In genomic region chr9:33295571-33295970, GRCh38 we compare ENCODE assay signal across 10 cellular contexts. TPM values are rescaled to one million over a fixed set of nuclear protein-coding genes. Genes with fewer than 3 reads are reported as not detected.
A peak's percentile ranks its signal among the peaks of the same experiment; 100 is the strongest.
DNase-seq lines count a peak whose midpoint lies in the region; ATAC-seq and TF ChIP-seq lines count a peak whose summit lies in the region.
"Had no signal": no experiment of that assay in that cellular context is flagged by ENCODE, and none has a peak within 500 bp of the region (broad histone marks: within the 10 kb centered on the region; RNA-seq: fewer than 3 reads in every experiment).

No MANE protein-coding gene starts in this region.

- no peak overlapping the region for H3K4me3 ChIP-seq in KMS-11 (IDR thresholded peaks at IDR 0.05; ENCODE audit: insufficient read depth, low read depth, low read length)
- H3K4me3 ChIP-seq in gastrocnemius medialis: no peak overlapping the region

- H3K9me3 ChIP-seq in gastrocnemius medialis: no peaks in the 10 kb centered on the region

- in situ Hi-C loops in gastrocnemius medialis (cut with MboI; ENCODE audit: low sequenced_read_pairs in 4 of 4): loop anchor here in 2 of 4 donors (10.0 to 25.0 kb wide), 2 partner anchors 167 to 179 kb away; partner anchors contain the start of gene NOL6 (in 2 of the 2)

- peaks cover 91% of the 10 kb centered on the region for H3K79me2 ChIP-seq in KMS-11 (ENCODE audit: insufficient read depth, low read depth)

- intact Hi-C loops in gastrocnemius medialis (cut with DNase I; ENCODE audit: low total_unique reads): no loop called here

- peaks cover 86% of the 10 kb centered on the region for H3K4me1 ChIP-seq in KMS-11 (ENCODE audit: low read depth, poor library complexity, severe bottlenecking)
- peaks cover 70 to 84% of the 10 kb centered on the region in 2 donors for H3K4me1 ChIP-seq in gastrocnemius medialis

- peak in 1 of 2 donors; percentile 35 for DNase-seq in activated T-cell treated with anti-CD3 and anti-CD28 coated beads, Interleukin-2, amount 50 U/mL, for 72 hours
- DNase-seq in activated T-cell treated with anti-CD3 and anti-CD28 coated beads for 4 hours (no peak), gastrocnemius medialis (no peak), hypothalamus (lab: John Stamatoyannopoulos, UW) (no peak), iPS-NIHi11 (ENCODE audit: low spot score) (no peak), NCI-H1436 (lab: John Stamatoyannopoulos, UW) (no peak)

- H3K9ac ChIP-seq in KMS-11: no peak overlapping the region

- peaks cover 0 to 3% of the 10 kb centered on the region in 2 donors for H3K9me3 Mint-ChIP-seq in activated T-cell treated with anti-CD3 and anti-CD28 coated beads, Interleukin-2, amount 50 U/mL, for 72 hours
- H3K9me3 Mint-ChIP-seq: central memory CD8-positive, alpha-beta T cell had no signal

- H3K27me3 ChIP-seq in KMS-11 (ENCODE audit: insufficient read depth, low read depth) (no peaks in the 10 kb centered on the region), gastrocnemius medialis (no peaks in the 10 kb centered on the region)

- H3K4me2 ChIP-seq in KMS-11: peak overlapping the region; percentile 67

- no peak overlapping the region for H2AFZ ChIP-seq in KMS-11 (ENCODE audit: low read depth)

- ATAC-seq in activated T-cell treated with anti-CD3 and anti-CD28 coated beads, Interleukin-2, amount 50 U/mL, for 72 hours (replicated peaks in 1 of 2): peak; percentile 41 to 56
- peak; percentile 43 for ATAC-seq in GM21737 (IDR thresholded peaks at IDR 0.05; ENCODE audit: unreplicated experiment)
- ATAC-seq in gastrocnemius medialis: no peak

- peak overlapping the region; percentile 57; the same call in 1 of the 2 replicates for H3K27ac ChIP-seq in KMS-11
- peak overlapping the region in 3 of 4 donors; percentile 62 to 100 (median 95) for H3K27ac ChIP-seq in gastrocnemius medialis

- peak overlapping the region; percentile 63 to 88 for H3K4me3 Mint-ChIP-seq in activated T-cell treated with anti-CD3 and anti-CD28 coated beads, Interleukin-2, amount 50 U/mL, for 72 hours

- H3K27me3 Mint-ChIP-seq in activated T-cell treated with anti-CD3 and anti-CD28 coated beads, Interleukin-2, amount 50 U/mL, for 72 hours (ENCODE audit: low read depth): no peaks in the 10 kb centered on the region
- H3K27me3 Mint-ChIP-seq: central memory CD8-positive, alpha-beta T cell had no signal

- no peak for TF ChIP-seq CTCF in KMS-11 (conservative IDR thresholded peaks at IDR 0.05; ENCODE audit: low read depth, low read length)
- no peak for TF ChIP-seq CTCF in gastrocnemius medialis (IDR thresholded peaks at IDR 0.05 in 4 of 5, conservative IDR thresholded peaks at IDR 0.05 in 1 of 5)

- H3K36me3 ChIP-seq in KMS-11 (ENCODE audit: insufficient read depth) (peaks cover 11% of the 10 kb centered on the region), gastrocnemius medialis (peaks cover 0 to 46% of the 10 kb centered on the region in 2 donors)

- peak overlapping the region; percentile 76 for H3K27ac Mint-ChIP-seq in activated T-cell treated with anti-CD3 and anti-CD28 coated beads, Interleukin-2, amount 50 U/mL, for 72 hours

- peaks cover 91% of the 10 kb centered on the region for H3K4me1 Mint-ChIP-seq in activated T-cell treated with anti-CD3 and anti-CD28 coated beads, Interleukin-2, amount 50 U/mL, for 72 hours (ENCODE audit: low read depth)

- no peaks in the 10 kb centered on the region for H4K20me1 ChIP-seq in KMS-11 (ENCODE audit: insufficient read depth)

- peaks cover 24 to 48% of the 10 kb centered on the region in 2 donors for H3K36me3 Mint-ChIP-seq in activated T-cell treated with anti-CD3 and anti-CD28 coated beads, Interleukin-2, amount 50 U/mL, for 72 hours (ENCODE audit: insufficient read depth in 2 of 2)

- no peak for TF ChIP-seq POLR2A in gastrocnemius medialis (IDR thresholded peaks at IDR 0.05)

RNA-seq across cellular contexts. Expression of gene NFX1, which starts 5.3 kb away (rescaled TPM):
- 10 to 100 TPM; 31.2 to 40.3 TPM for total RNA-seq in activated T-cell treated with anti-CD3 and anti-CD28 coated beads, Interleukin-2, amount 50 U/mL, for 72 hours
- total RNA-seq in gastrocnemius medialis: 10 to 100 TPM; 29.8 to 52.0 (median 40.6) TPM

RNA-seq across cellular contexts. Expression of gene CHMP5, which starts 30.7 kb away (rescaled TPM):
- 100 to 1,000 TPM in 1 of 2 donors, 10 to 100 TPM in 1; 76.5 to 112 TPM for total RNA-seq in activated T-cell treated with anti-CD3 and anti-CD28 coated beads, Interleukin-2, amount 50 U/mL, for 72 hours
- 10 to 100 TPM; 42.8 to 50.7 (median 47.8) TPM for total RNA-seq in gastrocnemius medialis

RNA-seq across cellular contexts. Expression of gene BAG1, which starts 31.1 kb away (rescaled TPM):
- total RNA-seq in activated T-cell treated with anti-CD3 and anti-CD28 coated beads, Interleukin-2, amount 50 U/mL, for 72 hours: 10 to 100 TPM; 52.5 to 60.3 TPM
- total RNA-seq in gastrocnemius medialis: 100 to 1,000 TPM in 3 of 4 donors, 10 to 100 TPM in 1; 81.5 to 244 (median 158) TPM

RNA-seq across cellular contexts. Expression of gene SPINK4, which starts 55.6 kb away (rescaled TPM):
- not detected for total RNA-seq in activated T-cell treated with anti-CD3 and anti-CD28 coated beads, Interleukin-2, amount 50 U/mL, for 72 hours
- total RNA-seq in gastrocnemius medialis: not detected
- total RNA-seq: ureter had no signal

Comparison
In these comparisons a context has a peak if more than half of its experiments do, and no peak if none do; other contexts are left out.
1. ATAC-seq: peak in activated T-cell treated with anti-CD3 and anti-CD28 coated beads, Interleukin-2, amount 50 U/mL, for 72 hours (2 of 2) and GM21737 (single experiment); none in gastrocnemius medialis (0 of 2).